In the genomic region with DNA sequence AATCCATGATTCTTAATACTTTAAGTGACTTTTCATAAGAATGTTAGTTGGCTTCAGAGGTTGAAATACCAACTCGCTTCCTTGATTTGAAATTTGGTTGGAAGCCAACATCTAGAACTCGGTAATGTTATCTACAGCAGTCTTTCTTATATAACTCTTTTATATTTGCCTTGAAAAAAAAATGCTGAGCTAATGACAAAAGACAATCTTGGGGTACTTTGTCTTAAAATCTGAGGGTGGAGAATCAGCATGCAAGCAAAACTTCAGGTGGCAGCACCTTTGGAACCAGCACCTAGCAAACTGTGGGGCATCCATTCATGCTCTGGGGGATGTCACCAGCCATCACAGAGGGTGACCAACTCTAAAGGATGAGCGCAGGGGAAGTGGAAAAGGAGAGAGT, we compare ENCODE assay signal across 9 cellular contexts.
"Had no signal": no experiment of that assay in that cellular context is flagged by ENCODE, and none has a peak within 500 bp of the region (broad histone marks: within the 10 kb centered on the region; RNA-seq: fewer than 3 reads in every experiment).

No MANE protein-coding gene starts in this region.

- H3K27ac ChIP-seq: GM23248, HL-60, KMS-11 had no signal

- H3K9me3 ChIP-seq: HAP-1 had no signal

- H3K4me1 ChIP-seq: HAP-1 had no signal

- H3K4me2 ChIP-seq: KMS-11 had no signal

- H2AFZ ChIP-seq: GM23248 had no signal

- H3K36me3 ChIP-seq: HAP-1 had no signal

- H3K9ac ChIP-seq: GM23248, KMS-11 had no signal

- ATAC-seq: HCT116 had no signal

- DNase-seq: GM23248, GOT3, H7, HFFc6, KBM-7 had no signal

- H3K4me3 ChIP-seq: GM23248, HAP-1 had no signal
